ENCODE assay signal across 9 cellular contexts in the genomic region with DNA sequence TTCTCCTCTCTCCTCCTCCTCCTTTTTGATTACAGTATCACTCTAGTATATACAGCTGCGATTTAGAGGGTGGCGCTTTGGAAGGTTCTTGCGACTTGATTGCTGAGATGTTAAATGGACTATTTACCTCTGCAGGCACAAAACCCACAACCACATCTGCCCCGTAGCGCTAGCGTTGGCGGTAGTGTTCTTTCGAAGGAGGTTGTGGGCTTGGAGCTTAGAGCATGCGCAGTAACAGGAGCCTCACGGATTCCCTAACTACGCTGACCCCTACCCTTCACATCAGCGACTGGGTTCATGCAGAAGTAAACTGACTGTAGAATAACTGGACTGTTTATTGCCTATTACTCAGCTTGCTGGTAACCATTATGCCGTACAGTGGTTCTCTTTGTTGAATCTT. TPM values are rescaled to one million over a fixed set of nuclear protein-coding genes. Genes with fewer than 3 reads are reported as not detected.
DNase-seq lines count a peak whose midpoint lies in the region; TF ChIP-seq lines count a peak whose summit lies in the region.
"Had no signal": no experiment of that assay in that cellular context is flagged by ENCODE, and none has a peak within 500 bp of the region (broad histone marks: within the 10 kb centered on the region; RNA-seq: fewer than 3 reads in every experiment).

No MANE protein-coding gene starts in this region.

- H3K4me3 Mint-ChIP-seq in brain: peak overlapping the region in 4 of 5 experiments; percentile 48 to 68 (median 55)

- H3K27me3 Mint-ChIP-seq in brain: no peaks in the 10 kb centered on the region

- TF ChIP-seq CTCF in brain (conservative IDR thresholded peaks at IDR 0.05): no peak

- DNase-seq in stimulated activated CD4-positive, alpha-beta T cell treated with anti-CD3 and anti-CD28 coated beads, Interleukin-2, amount 100 ng/mL, for 24 hours: peak; percentile 10 to 24
- DNase-seq in stimulated activated CD4-positive, alpha-beta T cell treated with anti-CD3 and anti-CD28 coated beads, Interleukin-12 subunit alpha, Interleukin-12 subunit beta, amount 100 ng/mL, for 4 hours: no peak
- DNase-seq in medulla oblongata (ENCODE audit: extremely low spot score): peak; percentile 38
- DNase-seq in superior temporal gyrus (ENCODE audit: extremely low spot score): no peak
- no peak for DNase-seq in Ammon's horn (ENCODE audit: low spot score)
- no peak for DNase-seq in COLO668 (lab: John Stamatoyannopoulos, UW; ENCODE audit: unreplicated experiment)
- no peak for DNase-seq in DMS153 treated with DMSO at 0.1 percent for 48 hours (lab: John Stamatoyannopoulos, UW; ENCODE audit: unreplicated experiment)
- DNase-seq: DND-41 had no signal

- no peaks in the 10 kb centered on the region for H3K36me3 Mint-ChIP-seq in brain

- no peaks in the 10 kb centered on the region for H3K9me3 Mint-ChIP-seq in brain

- H3K27ac Mint-ChIP-seq in brain: no peak overlapping the region

- no peaks in the 10 kb centered on the region for H3K4me1 Mint-ChIP-seq in brain

RNA-seq across cellular contexts. Expression of a gene that starts 58.0 kb away (rescaled TPM):
- polyA plus RNA-seq in brain (ENCODE audit: insufficient read depth, low read depth, low replicate concordance): 36.3 TPM

RNA-seq across cellular contexts. Expression of a gene that starts 58.2 kb away (rescaled TPM):
- polyA plus RNA-seq in brain (ENCODE audit: insufficient read depth, low read depth, low replicate concordance): 2.2 TPM

Comparison
In these comparisons a context has a peak if more than half of its experiments do, and no peak if none do; other contexts are left out.
1. DNase-seq: peak in stimulated activated CD4-positive, alpha-beta T cell treated with anti-CD3 and anti-CD28 coated beads, Interleukin-2, amount 100 ng/mL, for 24 hours (2 of 2) and medulla oblongata (single experiment); none in stimulated activated CD4-positive, alpha-beta T cell treated with anti-CD3 and anti-CD28 coated beads, Interleukin-12 subunit alpha, Interleukin-12 subunit beta, amount 100 ng/mL, for 4 hours (single experiment), superior temporal gyrus (single experiment), Ammon's horn (single experiment), COLO668 (single experiment) and DMS153 treated with DMSO at 0.1 percent for 48 hours (single experiment).